Comparison of ENCODE assay signal across 8 cellular contexts in the genomic region with DNA sequence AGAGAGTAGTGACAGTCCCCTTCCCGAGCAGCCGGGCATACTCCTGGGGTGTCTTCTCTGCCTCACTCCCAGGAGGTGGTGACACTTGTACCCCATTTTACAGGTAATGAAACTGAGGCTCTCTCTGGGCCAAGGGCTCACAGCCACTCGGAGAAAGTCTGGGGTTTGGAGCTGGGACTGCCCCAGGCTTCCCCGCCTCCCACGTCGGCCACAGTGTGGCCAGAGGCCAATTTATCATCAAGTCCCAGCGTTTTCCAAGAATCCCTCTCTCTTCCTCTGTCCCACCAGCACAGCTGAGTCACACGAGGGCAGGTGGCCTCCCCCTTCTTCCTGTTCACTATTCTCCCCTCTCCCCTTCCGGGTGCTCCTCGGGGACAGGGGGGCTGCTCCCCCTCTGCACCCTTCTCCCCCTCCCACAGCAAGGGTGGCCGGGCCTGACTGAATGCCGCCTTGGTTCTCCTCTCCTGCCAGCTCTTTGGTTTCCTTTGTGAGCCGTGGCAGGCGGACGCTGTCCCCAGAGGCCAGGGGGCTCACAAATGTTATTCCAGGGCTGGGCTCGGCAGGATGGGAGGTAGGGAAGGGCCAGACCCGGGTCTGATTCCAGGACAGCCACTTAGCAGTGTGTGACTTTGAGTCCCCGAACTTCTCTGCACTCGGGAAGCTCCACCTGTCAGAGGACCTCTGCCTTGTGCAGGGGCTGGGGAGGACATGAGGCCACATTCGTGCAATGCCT. TPM values are rescaled to one million over a fixed set of nuclear protein-coding genes. Genes with fewer than 3 reads are reported as not detected.
A peak's percentile ranks its signal among the peaks of the same experiment; 100 is the strongest.
DNase-seq lines count a peak whose midpoint lies in the region; ATAC-seq and TF ChIP-seq lines count a peak whose summit lies in the region.

No MANE protein-coding gene starts in this region.

- H3K4me3 ChIP-seq in GM06990 (replicated peaks; ENCODE audit: low read depth, low read length) = no peak overlapping the region

- H3K4me1 Mint-ChIP-seq in endothelial cell (ENCODE audit: unreplicated experiment) (peaks cover 2% of the 10 kb centered on the region), nephron (peaks cover 12% of the 10 kb centered on the region)

- H3K4me3 Mint-ChIP-seq in endothelial cell (ENCODE audit: unreplicated experiment) (no peak overlapping the region), nephron (no peak overlapping the region)

- H3K27me3 ChIP-seq in GM06990 (replicated peaks; ENCODE audit: control insufficient read depth, insufficient read depth, low read length) = no peaks in the 10 kb centered on the region

- H3K36me3 Mint-ChIP-seq in endothelial cell (ENCODE audit: low read depth, unreplicated experiment) (peaks cover 9% of the 10 kb centered on the region), nephron (ENCODE audit: low read depth) (no peaks in the 10 kb centered on the region)

- no peaks in the 10 kb centered on the region; the same call in none of the 2 replicates for H3K36me3 ChIP-seq in GM06990 (ENCODE audit: control insufficient read depth, insufficient read depth, low read length)

- DNase-seq in GM06990 (ENCODE audit: extremely low read depth, insufficient read length) = peak; percentile 44
- DNase-seq in RPMI7951 (ENCODE audit: low read depth) = peak; percentile 92
- peak; percentile 16 for DNase-seq in endothelial cell (ENCODE audit: low spot score)
- no peak for DNase-seq in activated effector memory CD4-positive, alpha-beta T cell treated with Interleukin-2 at 50 U/mL for 16 hours
- no peak for DNase-seq in effector CD4-positive, alpha-beta T cell

- ATAC-seq in GM21576 (IDR thresholded peaks at IDR 0.05; ENCODE audit: unreplicated experiment) (no peak), GM18873 (IDR thresholded peaks at IDR 0.05; ENCODE audit: low FRiP score, unreplicated experiment) (no peak)

- H3K9me3 Mint-ChIP-seq in endothelial cell (ENCODE audit: unreplicated experiment) (no peaks in the 10 kb centered on the region), nephron (no peaks in the 10 kb centered on the region)

- H3K27me3 Mint-ChIP-seq in endothelial cell (ENCODE audit: unreplicated experiment) (peaks cover 1% of the 10 kb centered on the region), nephron (ENCODE audit: low read depth) (no peaks in the 10 kb centered on the region)

- no peak overlapping the region for H3K27ac Mint-ChIP-seq in endothelial cell (ENCODE audit: unreplicated experiment)
- H3K27ac Mint-ChIP-seq in nephron = peak overlapping the region in 2 of 3 experiments; percentile 13 to 63

- TF ChIP-seq CTCF in GM06990 (IDR thresholded peaks at IDR 0.05; ENCODE audit: insufficient read depth, low read length, poor library complexity, severe bottlenecking) (no peak), endothelial cell (IDR thresholded peaks at IDR 0.05; ENCODE audit: unreplicated experiment) (no peak), nephron (IDR thresholded peaks at IDR 0.05; ENCODE audit: unreplicated experiment in 3 of 3) (no peak)

RNA-seq across cellular contexts. Expression of gene CLIP2, which starts 17.7 kb away (rescaled TPM):
- 7.8 and 12.0 TPM in 2 replicates for total RNA-seq in RPMI7951 (2014; rRNA removed; shearing (Covaris generic))
- 110 TPM for total RNA-seq in endothelial cell (ENCODE audit: unreplicated experiment)

RNA-seq across cellular contexts. Expression of gene RFC2, which starts 52.7 kb away (rescaled TPM):
- total RNA-seq in RPMI7951 (2014; rRNA removed; shearing (Covaris generic)) = 68.5 and 75.1 TPM in 2 replicates
- 38.8 TPM for total RNA-seq in endothelial cell (ENCODE audit: unreplicated experiment)

Comparison
In these comparisons a context has a peak if more than half of its experiments do, and no peak if none do; other contexts are left out.
1. DNase-seq: peak in GM06990 (single experiment), RPMI7951 (single experiment) and endothelial cell (single experiment); none in activated effector memory CD4-positive, alpha-beta T cell treated with Interleukin-2 at 50 U/mL for 16 hours (single experiment) and effector CD4-positive, alpha-beta T cell (single experiment).